1 cellular context compared by ENCODE assay signal in genomic region chr4:183107891-183108459, GRCh38.
TF ChIP-seq lines count a peak whose summit lies in the region.

No MANE protein-coding gene starts in this region.

TF ChIP-seq in endothelial cell of umbilical vein, 7 proteins besides CTCF, POLR2A, EP300 and RAD21:
- TF ChIP-seq GATA2 (IDR thresholded peaks at IDR 0.05; ENCODE audit: insufficient read depth, insufficient read length, low read depth, low read length) (no peak), POLR2AphosphoS5 (IDR thresholded peaks at IDR 0.05; ENCODE audit: insufficient read depth, low read depth, low read length) (no peak), MYC (IDR thresholded peaks at IDR 0.05; ENCODE audit: low read depth, low read length) (no peak), FOS (IDR thresholded peaks at IDR 0.05; ENCODE audit: borderline replicate concordance, insufficient read depth, low read length) (peak; percentile 52), JUN (IDR thresholded peaks at IDR 0.05; ENCODE audit: borderline replicate concordance, insufficient read depth, insufficient read length, low read depth) (no peak), MAX (IDR thresholded peaks at IDR 0.05; ENCODE audit: insufficient read depth, insufficient read length) (no peak)
TF ChIP-seq in endothelial cell of umbilical vein: peak in this region for 1.
